ENCODE assay signal across 17 cellular contexts in the genomic region with DNA sequence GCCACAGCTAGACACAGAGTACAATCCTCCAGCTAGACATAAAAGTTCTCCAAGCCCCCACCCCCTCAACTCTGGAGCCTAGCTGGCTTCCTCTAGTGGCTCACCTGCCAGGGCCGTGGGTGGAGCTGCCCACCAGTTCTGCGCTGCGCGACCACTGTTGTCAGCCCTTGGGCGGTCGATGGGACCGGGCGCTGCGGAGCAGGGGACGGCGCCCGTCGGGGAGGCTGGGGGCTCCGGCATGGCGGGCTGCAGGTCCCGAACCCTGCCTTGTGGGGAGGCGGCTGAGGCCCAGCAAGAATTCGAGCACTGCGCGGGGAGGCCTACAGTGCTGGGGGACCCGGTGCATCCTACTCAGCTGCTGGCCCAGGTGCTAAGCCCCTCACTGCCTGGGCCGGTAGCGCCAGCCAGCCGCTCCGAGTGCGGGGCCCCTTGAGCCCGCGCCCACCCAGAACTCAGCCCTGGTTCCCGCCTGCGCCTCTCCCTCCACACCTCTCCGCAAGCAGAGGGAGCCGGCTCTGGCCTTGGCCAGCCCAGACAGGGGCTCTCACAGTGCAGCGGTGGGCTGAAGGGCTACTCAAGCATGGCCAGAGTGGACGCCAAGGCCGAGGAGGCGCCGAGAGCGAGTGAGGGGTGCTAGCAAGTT. TPM values are rescaled to one million over a fixed set of nuclear protein-coding genes. Genes with fewer than 3 reads are reported as not detected.
"Had no signal": no experiment of that assay in that cellular context is flagged by ENCODE, and none has a peak within 500 bp of the region (broad histone marks: within the 10 kb centered on the region; RNA-seq: fewer than 3 reads in every experiment).

No MANE protein-coding gene starts in this region.

- ATAC-seq: left colon; natural killer cell treated with Interleukin-12 subunit alpha and Interleukin-12 subunit beta and Interleukin-15 and Interleukin-18, amount 100 ng/mL, for 72 hours; pancreas; right cardiac atrium had no signal

- H3K4me2 ChIP-seq: hepatocyte, neural progenitor cell had no signal

- H3K27ac ChIP-seq: dorsolateral prefrontal cortex, hepatocyte, neural progenitor cell, pancreas, thoracic aorta, transverse colon had no signal

- H3K9me3 ChIP-seq: pancreas, thoracic aorta, transverse colon had no signal

- H3K4me1 ChIP-seq: pancreas, transverse colon had no signal

- H2AFZ ChIP-seq: hepatocyte, neural progenitor cell had no signal

- H3K27me3 ChIP-seq: dorsolateral prefrontal cortex, neural progenitor cell, pancreas, transverse colon had no signal

- H3K4me3 ChIP-seq: dorsolateral prefrontal cortex, hepatocyte, neural progenitor cell, pancreas, thoracic aorta, transverse colon had no signal

- H3K36me3 ChIP-seq: neural progenitor cell, pancreas, thoracic aorta, transverse colon had no signal

- DNase-seq: cortex of kidney; dorsolateral prefrontal cortex; effector CD8-positive, alpha-beta T cell; foreskin melanocyte; head of caudate nucleus; left colon; midbrain; nucleus accumbens; small intestine; stimulated activated CD4-positive, alpha-beta T cell treated with anti-CD3 and anti-CD28 coated beads, Interleukin-2, amount 100 ng/mL, for 48 hours; transverse colon had no signal

- H3K79me2 ChIP-seq: hepatocyte had no signal

RNA-seq across cellular contexts. Expression of a gene that starts 51.0 kb away (rescaled TPM):
- total RNA-seq: natural killer cell treated with Interleukin-12 subunit alpha and Interleukin-12 subunit beta and Interleukin-15 and Interleukin-18, amount 100 ng/mL, for 72 hours had no signal
